ENCODE assay signal across 20 cellular contexts in the genomic region with DNA sequence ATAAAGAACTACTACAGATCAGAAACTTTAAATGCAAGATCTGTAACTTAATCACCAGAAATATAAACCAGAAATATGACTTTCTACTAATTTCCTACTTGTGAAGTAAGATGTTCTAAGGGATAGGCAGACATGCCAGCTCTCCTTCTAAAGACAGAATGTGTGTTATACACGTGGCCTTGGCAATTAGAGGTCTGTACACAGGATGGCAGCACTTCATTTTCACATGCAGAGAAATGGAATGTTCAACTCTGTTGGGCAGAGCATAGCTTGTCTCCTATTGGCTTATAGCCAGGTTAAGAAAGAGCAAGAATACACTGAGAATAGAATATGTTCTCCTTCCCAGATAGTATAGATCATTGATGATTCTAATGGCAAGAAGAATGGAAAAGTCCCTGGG.
A peak's percentile ranks its signal among the peaks of the same experiment; 100 is the strongest.
DNase-seq lines count a peak whose midpoint lies in the region; TF ChIP-seq lines count a peak whose summit lies in the region.
"Had no signal": no experiment of that assay in that cellular context is flagged by ENCODE, and none has a peak within 500 bp of the region (broad histone marks: within the 10 kb centered on the region; RNA-seq: fewer than 3 reads in every experiment).

No MANE protein-coding gene starts in this region.

- no peaks in the 10 kb centered on the region for H3K36me3 ChIP-seq in Loucy (ENCODE audit: insufficient read depth, low read length)
- H3K36me3 ChIP-seq in brain microvascular endothelial cell (replicated peaks), result no peaks in the 10 kb centered on the region
- no peaks in the 10 kb centered on the region for H3K36me3 ChIP-seq in CD4-positive, alpha-beta memory T cell (ENCODE audit: insufficient read depth, low read length)
- H3K36me3 ChIP-seq: right lobe of liver, tibial artery had no signal

- POLR2A ChIA-PET in AG04450 (lab: Yijun Ruan, JAX), result no interaction called here
- POLR2A ChIA-PET in CD4-positive, alpha-beta memory T cell (lab: Charles Lee; ENCODE audit: partially characterized antibody), result no interaction called here

- CTCF ChIA-PET in AG04450 (lab: Charles Lee), result interaction anchor here (0.6 to 3.0 kb wide), 8 partner anchors 16 to 637 kb away, joined by 3 to 18 read pairs (median 4); no protein-coding TSS in a partner anchor
- CTCF ChIA-PET in CD4-positive, alpha-beta memory T cell (lab: Charles Lee; ENCODE audit: partially characterized antibody), result no interaction called here

- no peaks in the 10 kb centered on the region for H3F3A ChIP-seq in Loucy (ENCODE audit: low read depth)

- no peak overlapping the region for H3K4me3 ChIP-seq in AG04450 (ENCODE audit: low read depth, low read length)
- H3K4me3 ChIP-seq in Loucy (ENCODE audit: low read length, poor library complexity, severe bottlenecking), result no peak overlapping the region
- no peak overlapping the region for H3K4me3 ChIP-seq in brain microvascular endothelial cell (ENCODE audit: low read depth, low read length)
- no peak overlapping the region for H3K4me3 ChIP-seq in CD4-positive, alpha-beta memory T cell (ENCODE audit: low read length in 2 of 2)
- H3K4me3 ChIP-seq: right lobe of liver, tibial artery had no signal

- TF ChIP-seq CTCF in AG04450 (IDR thresholded peaks at IDR 0.05; ENCODE audit: low read depth, low read length) (peak; percentile 24; the same call in 1 of the 2 replicates), Loucy (conservative IDR thresholded peaks at IDR 0.05; ENCODE audit: low read length) (peak; percentile 57), brain microvascular endothelial cell (IDR thresholded peaks at IDR 0.05; ENCODE audit: low read depth, low read length, missing control alignments) (peak; percentile 38)

- H3K4me2 ChIP-seq in Loucy (ENCODE audit: low read depth, low read length, poor library complexity, severe bottlenecking), result peak overlapping the region; percentile 48

- no peaks in the 10 kb centered on the region for H3K9me2 ChIP-seq in Loucy (replicated peaks; ENCODE audit: low read depth, low read length)

- DNase-seq in AG04450 (ENCODE audit: low read depth, low spot score) (no peak), brain microvascular endothelial cell (peak; percentile 76), iris pigment epithelial cell (ENCODE audit: low read depth) (peak; percentile 38), RKO (ENCODE audit: low spot score) (no peak), HT-29 (ENCODE audit: low spot score) (no peak), RPMI8226 (no peak)
- DNase-seq in CD4-positive, alpha-beta memory T cell, result no peak
- DNase-seq: activated effector memory CD4-positive, alpha-beta T cell treated with anti-CD3 and anti-CD28 coated beads, Interleukin-2, amount 50 U/mL, for 16 hours; aorta; CD8-positive, alpha-beta memory T cell; dermis blood vessel endothelial cell; foreskin fibroblast; mesendoderm; NCI-H1105; NCI-H2171; NK-92 treated with Interleukin-12 subunit alpha and Interleukin-12 subunit beta, amount 100 ng/mL, for 24 hours; right lobe of liver; stimulated activated CD4-positive, alpha-beta T cell treated with anti-CD3 and anti-CD28 coated beads, Interleukin-2, amount 100 ng/mL, for 48 hours; tibial artery had no signal

- intact Hi-C loops in CD4-positive, alpha-beta memory T cell (cut with micrococcal nuclease), result no loop called here

- H3K4me1 ChIP-seq in Loucy (ENCODE audit: insufficient read depth, low read length, poor library complexity, severe bottlenecking), result peaks cover 10% of the 10 kb centered on the region
- H3K4me1 ChIP-seq in CD4-positive, alpha-beta memory T cell (ENCODE audit: insufficient read depth, low read length), result no peaks in the 10 kb centered on the region
- H3K4me1 ChIP-seq: right lobe of liver, tibial artery had no signal

- H3K27ac ChIP-seq in AG04450 (ENCODE audit: low read depth, low read length), result no peak overlapping the region
- peak overlapping the region; percentile 89 for H3K27ac ChIP-seq in brain microvascular endothelial cell
- H3K27ac ChIP-seq in CD4-positive, alpha-beta memory T cell (ENCODE audit: low read depth, low read length), result no peak overlapping the region
- H3K27ac ChIP-seq: right lobe of liver, tibial artery had no signal

- no peaks in the 10 kb centered on the region for H3K4me1 Mint-ChIP-seq in CD4-positive, alpha-beta memory T cell
- H3K4me1 Mint-ChIP-seq: CD8-positive, alpha-beta memory T cell had no signal

- no peaks in the 10 kb centered on the region for H3K27me3 Mint-ChIP-seq in CD4-positive, alpha-beta memory T cell
- H3K27me3 Mint-ChIP-seq: CD8-positive, alpha-beta memory T cell had no signal

- H3K79me2 ChIP-seq in Loucy (ENCODE audit: insufficient read depth, low read length), result no peaks in the 10 kb centered on the region

- H2AFZ ChIP-seq in Loucy (ENCODE audit: low read length), result peak overlapping the region; percentile 60

- no peaks in the 10 kb centered on the region for H3K36me3 Mint-ChIP-seq in CD4-positive, alpha-beta memory T cell
- H3K36me3 Mint-ChIP-seq: CD8-positive, alpha-beta memory T cell had no signal

- no peaks in the 10 kb centered on the region for H4K20me1 ChIP-seq in Loucy (ENCODE audit: insufficient read depth, low read length, poor library complexity, severe bottlenecking)

- no peak overlapping the region for H3K9ac ChIP-seq in Loucy (ENCODE audit: low read depth, low read length, poor library complexity, severe bottlenecking)

- H3K4me3 Mint-ChIP-seq in CD4-positive, alpha-beta memory T cell, result no peak overlapping the region
- H3K4me3 Mint-ChIP-seq: CD8-positive, alpha-beta memory T cell had no signal

- H3K9me3 ChIP-seq in AG04450 (ENCODE audit: control insufficient read depth, insufficient read depth, low read length) (no peaks in the 10 kb centered on the region), Loucy (ENCODE audit: insufficient read depth, low read depth, low read length) (no peaks in the 10 kb centered on the region)
- H3K9me3 ChIP-seq in CD4-positive, alpha-beta memory T cell (ENCODE audit: control insufficient read depth in 1 of 2, low read length in 2 of 2), result no peaks in the 10 kb centered on the region
- H3K9me3 ChIP-seq: right lobe of liver, tibial artery had no signal

- H3K27me3 ChIP-seq in AG04450 (ENCODE audit: control insufficient read depth, insufficient read depth, low read length), result no peaks in the 10 kb centered on the region
- no peaks in the 10 kb centered on the region for H3K27me3 ChIP-seq in Loucy (ENCODE audit: insufficient read depth, low read length, poor library complexity, severe bottlenecking)
- no peaks in the 10 kb centered on the region for H3K27me3 ChIP-seq in brain microvascular endothelial cell (replicated peaks)
- H3K27me3 ChIP-seq in CD4-positive, alpha-beta memory T cell (ENCODE audit: insufficient read depth, low read length), result no peaks in the 10 kb centered on the region
- H3K27me3 ChIP-seq: right lobe of liver, tibial artery had no signal

- no peaks in the 10 kb centered on the region for H3K9me3 Mint-ChIP-seq in CD4-positive, alpha-beta memory T cell
- H3K9me3 Mint-ChIP-seq: CD8-positive, alpha-beta memory T cell had no signal

- in situ Hi-C loops in brain microvascular endothelial cell (cut with HindIII; ENCODE audit: low pct_ligation_motif_present, low sequenced_read_pairs), result no loop called here

- no peak overlapping the region for H3K27ac Mint-ChIP-seq in CD4-positive, alpha-beta memory T cell
- H3K27ac Mint-ChIP-seq: CD8-positive, alpha-beta memory T cell had no signal

Comparison
In these comparisons a context has a peak if more than half of its experiments do, and no peak if none do; other contexts are left out.
1. DNase-seq: peak in brain microvascular endothelial cell (single experiment) and iris pigment epithelial cell (single experiment); none in AG04450 (single experiment), CD4-positive, alpha-beta memory T cell (0 of 5), RKO (single experiment), HT-29 (single experiment) and RPMI8226 (single experiment).
2. Peak in every context shown above with its lines, with median percentiles within 50 percentile points of each other: CTCF ChIP-seq.